In the genomic region with DNA sequence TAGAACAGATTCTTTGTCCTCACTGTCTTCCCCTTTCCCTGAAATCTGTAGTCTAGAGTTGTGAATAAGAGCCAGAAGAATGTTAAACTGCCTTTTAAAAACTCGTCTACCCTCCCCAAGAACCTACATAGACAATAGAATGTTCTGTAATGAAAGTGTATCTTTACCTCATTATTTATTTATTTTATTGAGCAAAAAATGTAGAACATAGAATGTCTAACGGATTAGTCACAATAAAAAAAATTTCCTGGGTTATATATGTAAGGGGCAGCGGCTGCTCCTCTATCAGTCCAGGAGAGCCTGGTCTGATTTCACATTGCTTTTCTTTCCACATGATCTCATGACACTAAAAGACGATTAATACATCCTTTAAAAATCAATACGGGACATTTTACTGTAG, we compare ENCODE assay signal across 20 cellular contexts.
DNase-seq lines count a peak whose midpoint lies in the region; ATAC-seq, FAIRE-seq and TF ChIP-seq lines count a peak whose summit lies in the region.
"Had no signal": no experiment of that assay in that cellular context is flagged by ENCODE, and none has a peak within 500 bp of the region (broad histone marks: within the 10 kb centered on the region; RNA-seq: fewer than 3 reads in every experiment).

No MANE protein-coding gene starts in this region.

- H3K4me3 ChIP-seq in astrocyte (ENCODE audit: insufficient read depth, low read depth, low read length) (peak overlapping the region; percentile 19), prostate gland (no peak overlapping the region)
- H3K4me3 ChIP-seq: GM12878 had no signal

- 72% methylated on average over 5 of the region's 5 CpGs for WGBS in prostate gland

- H3K27me3 ChIP-seq in astrocyte (ENCODE audit: insufficient read depth, low read length) (no peaks in the 10 kb centered on the region), prostate gland (replicated peaks; ENCODE audit: insufficient read depth) (no peaks in the 10 kb centered on the region)

- FAIRE-seq in astrocyte (lab: Jason Lieb, UNC): no peak
- FAIRE-seq: GM12878, kidney had no signal

- TF ChIP-seq POLR2A in prostate gland (IDR thresholded peaks at IDR 0.05): no peak

- H3K27ac ChIP-seq in astrocyte (ENCODE audit: low read depth, low read length): peak overlapping the region; percentile 63
- H3K27ac ChIP-seq in prostate gland: no peak overlapping the region

- H3K4me1 ChIP-seq in astrocyte (ENCODE audit: insufficient read depth, low read length): peaks cover 21% of the 10 kb centered on the region
- no peaks in the 10 kb centered on the region for H3K4me1 ChIP-seq in prostate gland (replicated peaks)

- H3K9me3 ChIP-seq in astrocyte (ENCODE audit: insufficient read depth, low read depth, low read length): no peaks in the 10 kb centered on the region
- H3K9me3 ChIP-seq in prostate gland: no peaks in the 10 kb centered on the region

- peak overlapping the region; percentile 66 for H3K4me2 ChIP-seq in astrocyte (ENCODE audit: low read length)

- no peaks in the 10 kb centered on the region for H3K27me3 Mint-ChIP-seq in astrocyte (ENCODE audit: low read depth, unreplicated experiment)

- H3K9me3 Mint-ChIP-seq in astrocyte (ENCODE audit: unreplicated experiment): no peaks in the 10 kb centered on the region
- H3K9me3 Mint-ChIP-seq: CD4-positive, CD25-positive, alpha-beta regulatory T cell had no signal

- H2AFZ ChIP-seq in astrocyte (ENCODE audit: low read depth, low read length): no peak overlapping the region

- peak overlapping the region; percentile 66 for H3K27ac Mint-ChIP-seq in astrocyte (ENCODE audit: unreplicated experiment)
- H3K27ac Mint-ChIP-seq: CD4-positive, CD25-positive, alpha-beta regulatory T cell had no signal

- no peak for ATAC-seq in GM19397 (IDR thresholded peaks at IDR 0.05; ENCODE audit: unreplicated experiment)
- ATAC-seq: GM12878, HCT116 had no signal

- H3K36me3 ChIP-seq in astrocyte (ENCODE audit: insufficient read depth, low read length) (no peaks in the 10 kb centered on the region), prostate gland (no peaks in the 10 kb centered on the region)

- peak; percentile 87 for DNase-seq in LHCN-M2 (ENCODE audit: low read depth)
- peak; percentile 82 for DNase-seq in astrocyte (ENCODE audit: low read depth)
- DNase-seq in fibroblast of the conjunctiva (ENCODE audit: low read depth): peak; percentile 22
- peak; percentile 20 for DNase-seq in smooth muscle cell of the brain vasculature (ENCODE audit: low read depth, low spot score)
- no peak for DNase-seq in stimulated activated CD4-positive, alpha-beta T cell treated with anti-CD3 and anti-CD28 coated beads, Interleukin-2, amount 100 ng/mL, for 24 hours
- DNase-seq in prostate gland (ENCODE audit: low spot score): no peak
- DNase-seq: activated CD8-positive, alpha-beta memory T cell treated with anti-CD3 and anti-CD28 coated beads for 24 hours; activated effector memory CD4-positive, alpha-beta T cell treated with Interleukin-2 at 50 U/mL for 16 hours; anterior cingulate cortex; CD4-positive, CD25-positive, alpha-beta regulatory T cell; effector CD8-positive, alpha-beta T cell; KBM-7; kidney; NCI-H1105 treated with DMSO at 0.1 percent for 48 hours; NK-92 treated with Interleukin-12 subunit alpha and Interleukin-12 subunit beta, amount 100 ng/mL, for 24 hours; occipital lobe; SHP77 treated with DMSO at 0.1 percent for 48 hours had no signal

- H3K4me3 Mint-ChIP-seq in astrocyte (ENCODE audit: unreplicated experiment): peak overlapping the region; percentile 24
- H3K4me3 Mint-ChIP-seq: CD4-positive, CD25-positive, alpha-beta regulatory T cell had no signal

- TF ChIP-seq CTCF in astrocyte (IDR thresholded peaks at IDR 0.05; ENCODE audit: insufficient read depth, low read depth, low read length) (no peak), prostate gland (IDR thresholded peaks at IDR 0.05) (no peak)

- no peaks in the 10 kb centered on the region for H4K20me1 ChIP-seq in astrocyte (ENCODE audit: insufficient read depth, low read length)

- no peaks in the 10 kb centered on the region for H3K79me2 ChIP-seq in astrocyte (ENCODE audit: insufficient read depth, low read length)

- intact Hi-C loops in prostate gland (cut with DNase I): no loop called here

- peak overlapping the region; percentile 53 for H3K9ac ChIP-seq in astrocyte (ENCODE audit: low read length)

- H3K4me1 Mint-ChIP-seq in astrocyte (ENCODE audit: low read depth, unreplicated experiment): peaks cover 25% of the 10 kb centered on the region
- H3K4me1 Mint-ChIP-seq: CD4-positive, CD25-positive, alpha-beta regulatory T cell had no signal

- peaks cover under 1% of the 10 kb centered on the region for H3K36me3 Mint-ChIP-seq in astrocyte (ENCODE audit: low read depth, unreplicated experiment)
- H3K36me3 Mint-ChIP-seq: CD4-positive, CD25-positive, alpha-beta regulatory T cell had no signal

Comparison
In these comparisons a context has a peak if more than half of its experiments do, and no peak if none do; other contexts are left out.
1. DNase-seq: peak in LHCN-M2 (single experiment), astrocyte (single experiment), fibroblast of the conjunctiva (single experiment) and smooth muscle cell of the brain vasculature (single experiment); none in stimulated activated CD4-positive, alpha-beta T cell treated with anti-CD3 and anti-CD28 coated beads, Interleukin-2, amount 100 ng/mL, for 24 hours (0 of 2) and prostate gland (single experiment).